9 cellular contexts compared by ENCODE assay signal in the genomic region with DNA sequence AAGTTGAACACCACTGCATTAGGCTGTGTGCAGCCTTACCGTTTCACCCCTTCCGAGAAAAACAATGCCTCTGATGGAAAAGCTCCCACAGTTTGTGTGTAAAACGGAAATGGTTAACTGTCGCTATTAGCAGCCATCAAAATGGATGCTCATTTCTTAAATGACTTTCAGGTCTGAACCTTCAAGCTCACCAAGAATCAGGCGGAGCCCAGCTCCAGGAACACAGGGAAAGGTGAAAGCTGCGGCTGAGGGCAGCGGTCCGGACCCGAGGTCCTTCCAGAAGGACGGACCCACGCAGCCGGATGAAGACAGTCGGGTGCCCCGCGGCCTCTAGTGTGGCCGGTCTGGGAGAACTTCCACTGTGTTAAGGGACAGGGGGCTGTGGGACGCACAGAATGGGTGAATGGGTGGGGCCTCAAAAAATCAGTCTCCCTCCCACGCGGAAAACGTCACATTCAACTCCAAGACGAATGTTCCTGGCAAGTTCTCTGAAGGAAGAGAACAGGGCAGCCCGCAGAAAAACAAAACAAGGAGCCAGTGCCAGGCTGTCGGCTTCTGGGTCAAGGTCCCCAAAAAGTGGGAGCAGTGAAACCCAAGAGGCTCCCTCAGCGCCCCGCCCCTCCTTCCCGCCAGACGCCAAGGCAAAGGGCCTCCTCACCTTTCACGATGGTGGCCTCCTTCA. TPM values are rescaled to one million over a fixed set of nuclear protein-coding genes. Genes with fewer than 3 reads are reported as not detected.
DNase-seq lines count a peak whose midpoint lies in the region; ATAC-seq, FAIRE-seq and TF ChIP-seq lines count a peak whose summit lies in the region.
"Had no signal": no experiment of that assay in that cellular context is flagged by ENCODE, and none has a peak within 500 bp of the region (broad histone marks: within the 10 kb centered on the region; RNA-seq: fewer than 3 reads in every experiment).

No MANE protein-coding gene starts in this region.

- peak overlapping the region; percentile 2 to 98 (median 82) for H3K27ac ChIP-seq in adrenal gland
- peak overlapping the region; percentile 37 to 49 for H3K27ac ChIP-seq in kidney (ENCODE audit: low read depth in 2 of 2, low read length in 2 of 2)
- peak overlapping the region; percentile 65 to 77 (median 75) for H3K27ac ChIP-seq in stomach

- peaks cover 47 to 72% of the 10 kb centered on the region in 2 donors for H3K4me1 ChIP-seq in adrenal gland (replicated peaks in 1 of 2)
- H3K4me1 ChIP-seq in kidney (ENCODE audit: control insufficient read depth in 1 of 2, insufficient read depth in 1 of 2, low read depth in 1 of 2, low read length in 2 of 2) = peaks cover 19 to 26% of the 10 kb centered on the region in 2 donors
- peaks cover 46 to 84% (median 68%) of the 10 kb centered on the region in 4 donors for H3K4me1 ChIP-seq in stomach

- TF ChIP-seq EP300 in stomach (IDR thresholded peaks at IDR 0.05) = no peak

- TF ChIP-seq POLR2A in adrenal gland (IDR thresholded peaks at IDR 0.05) = peak in 1 of 2 donors; percentile 69
- peak in 1 of 4 donors; percentile 17 for TF ChIP-seq POLR2A in stomach (IDR thresholded peaks at IDR 0.05)

- FAIRE-seq in kidney (lab: Jason Lieb, UNC) = no peak

- WGBS in adrenal gland, 4 donors = 37 to 53% (median 47%) methylated on average over 15 to 28 of the region's 28 CpGs
- 26 to 58% (median 36%) methylated on average over 21 to 28 of the region's 28 CpGs for WGBS in stomach, 5 donors

- ATAC-seq in HG03571 (IDR thresholded peaks at IDR 0.05; ENCODE audit: unreplicated experiment) = no peak
- ATAC-seq: HCT116 had no signal

- H3K4me3 ChIP-seq in adrenal gland (peak overlapping the region in 3 of 4 donors; percentile 27 to 67 (median 36)), kidney (ENCODE audit: low read length in 2 of 2) (peak overlapping the region; percentile 69 to 81), stomach (peak overlapping the region; percentile 77 to 84 (median 82))

- DNase-seq in HT-29 (ENCODE audit: low spot score) (peak; percentile 40), adrenal gland (peak; percentile 63 to 91 (median 80)), kidney (peak; percentile 78), stomach (peak; percentile 47)
- DNase-seq in activated CD4-positive, alpha-beta T cell treated with anti-CD3 and anti-CD28 coated beads, Interleukin-2, amount 50 U/mL, for 1 hour = no peak
- no peak for DNase-seq in stimulated activated CD4-positive, alpha-beta T cell treated with anti-CD3 and anti-CD28 coated beads, Interleukin-1b, Interleukin-23, amount 100 ng/mL, for 48 hours
- DNase-seq: OCI-M1 had no signal

- no peaks in the 10 kb centered on the region for H3K9me3 ChIP-seq in adrenal gland (replicated peaks in 1 of 3)
- H3K9me3 ChIP-seq in kidney (ENCODE audit: control insufficient read depth in 1 of 2, low read length in 2 of 2) = no peaks in the 10 kb centered on the region
- H3K9me3 ChIP-seq in stomach = no peaks in the 10 kb centered on the region

- H3K36me3 ChIP-seq in adrenal gland (replicated peaks in 1 of 2) (peaks cover 0 to 27% of the 10 kb centered on the region in 2 donors), kidney (ENCODE audit: control insufficient read depth in 1 of 2, insufficient read depth in 2 of 2, low read length in 2 of 2) (peaks cover 0 to 2% of the 10 kb centered on the region in 2 donors), stomach (peaks cover 20 to 38% (median 32%) of the 10 kb centered on the region in 4 donors)

- intact Hi-C loops in adrenal gland (cut with DNase I) = loop anchor here (5.0 to 10.0 kb wide), 4 partner anchors 67 to 819 kb away; no protein-coding TSS in a partner anchor
- intact Hi-C loops in kidney (cut with DNase I) = loop anchor here (5.0 kb wide), 1 partner anchor 814 kb away; no protein-coding TSS in a partner anchor
- intact Hi-C loops in stomach (cut with DNase I; ENCODE audit: low total_unique reads) = no loop called here

- TF ChIP-seq CTCF in adrenal gland (IDR thresholded peaks at IDR 0.05) (no peak), kidney (IDR thresholded peaks at IDR 0.05; ENCODE audit: borderline replicate concordance, extremely low read depth, insufficient read depth) (no peak), stomach (IDR thresholded peaks at IDR 0.05) (no peak)

- H3K27me3 ChIP-seq in adrenal gland (no peaks in the 10 kb centered on the region), stomach (no peaks in the 10 kb centered on the region)

- H3K9ac ChIP-seq in kidney (ENCODE audit: low read length in 2 of 2) = peak overlapping the region; percentile 55 to 79

RNA-seq across cellular contexts. Expression of a gene that starts 4.9 kb away (rescaled TPM):
- 8.2 and 9.1 TPM in 2 replicates for total RNA-seq in HT-29 (2014; rRNA removed; shearing (Covaris generic))
- total RNA-seq in adrenal gland (10 to 100 TPM; 43.4 to 84.2 (median 50.2) TPM), kidney (12.9 TPM), stomach (10 to 100 TPM; 10.7 to 24.1 (median 18.7) TPM)
- polyA plus RNA-seq in adrenal gland (10 to 100 TPM; 11.3 to 15.1 (median 12.8) TPM), kidney (ENCODE audit: insufficient read depth, low read depth, low replicate concordance) (2.1 TPM), stomach (1 to 10 TPM; 2.7 to 3.7 (median 3.5) TPM)

Comparison
In these comparisons a context has a peak if more than half of its experiments do, and no peak if none do; other contexts are left out.
1. DNase-seq: peak in HT-29 (single experiment), adrenal gland (7 of 7), kidney (single experiment) and stomach (single experiment); none in activated CD4-positive, alpha-beta T cell treated with anti-CD3 and anti-CD28 coated beads, Interleukin-2, amount 50 U/mL, for 1 hour (single experiment) and stimulated activated CD4-positive, alpha-beta T cell treated with anti-CD3 and anti-CD28 coated beads, Interleukin-1b, Interleukin-23, amount 100 ng/mL, for 48 hours (single experiment).
2. Peak in every context shown above with its lines, with median percentiles within 50 percentile points of each other: H3K27ac ChIP-seq and H3K4me3 ChIP-seq.